Comparison of ENCODE assay signal across 1 cellular context in the genomic region with DNA sequence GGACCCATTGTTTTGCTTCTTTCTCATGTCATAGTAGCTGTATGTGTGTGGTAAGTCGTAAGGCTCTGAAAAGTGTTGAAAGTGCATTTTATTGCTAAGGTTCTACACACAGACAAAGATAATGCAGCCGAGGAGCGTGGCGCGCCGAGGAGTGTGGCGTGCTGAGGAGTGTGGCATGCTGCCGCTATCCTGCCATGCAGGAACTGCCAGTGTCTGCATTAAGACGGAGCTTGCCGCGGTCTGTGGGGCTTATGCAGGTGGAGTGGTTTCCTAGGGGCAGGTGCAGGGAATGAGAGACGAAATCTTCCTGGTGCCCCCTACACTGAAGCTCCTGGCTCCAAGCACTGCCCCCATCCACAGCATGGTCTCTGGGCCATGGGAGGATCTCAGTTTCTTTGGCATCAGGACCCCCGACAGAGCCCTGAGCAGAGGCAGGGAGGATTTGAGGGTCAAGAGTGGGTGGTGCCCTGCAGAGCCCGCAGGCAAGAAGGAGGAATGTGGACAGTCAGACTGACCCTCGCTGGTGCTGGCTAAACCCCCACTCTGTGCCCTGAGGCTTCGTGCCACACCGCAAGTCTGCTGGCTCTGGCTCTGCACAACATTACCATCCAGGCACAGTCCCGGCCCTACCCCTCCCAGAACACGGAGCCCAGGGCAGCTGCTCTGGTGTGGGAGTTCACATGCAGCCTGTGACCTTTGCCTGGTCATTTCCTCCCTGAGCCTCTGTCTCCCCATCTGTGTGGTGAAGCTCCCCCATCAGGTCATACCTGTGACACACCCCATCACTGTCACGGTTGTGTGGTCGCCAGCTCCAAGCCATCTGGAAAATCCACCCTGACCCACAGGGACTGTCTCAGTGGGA.
TF ChIP-seq lines count a peak whose summit lies in the region.

No MANE protein-coding gene starts in this region.

TF ChIP-seq in IMR-90, 13 proteins besides CTCF, POLR2A, EP300 and RAD21:
- no peak for TF ChIP-seq BHLHE40 (IDR thresholded peaks at IDR 0.05; ENCODE audit: low read depth, low read length)
- TF ChIP-seq RFX5 (IDR thresholded peaks at IDR 0.05; ENCODE audit: low read depth, low read length) = no peak
- TF ChIP-seq MXI1 (IDR thresholded peaks at IDR 0.05; ENCODE audit: borderline replicate concordance, low read depth, low read length) = no peak
- TF ChIP-seq CHD1 (IDR thresholded peaks at IDR 0.05; ENCODE audit: low read depth, low read length) = no peak
- TF ChIP-seq, protein P1, sequence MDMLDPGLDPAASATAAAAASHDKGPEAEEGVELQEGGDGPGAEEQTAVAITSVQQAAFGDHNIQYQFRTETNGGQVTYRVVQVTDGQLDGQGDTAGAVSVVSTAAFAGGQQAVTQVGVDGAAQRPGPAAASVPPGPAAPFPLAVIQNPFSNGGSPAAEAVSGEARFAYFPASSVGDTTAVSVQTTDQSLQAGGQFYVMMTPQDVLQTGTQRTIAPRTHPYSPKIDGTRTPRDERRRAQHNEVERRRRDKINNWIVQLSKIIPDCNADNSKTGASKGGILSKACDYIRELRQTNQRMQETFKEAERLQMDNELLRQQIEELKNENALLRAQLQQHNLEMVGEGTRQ (IDR thresholded peaks at IDR 0.05; ENCODE audit: low read depth, low read length) = no peak
- no peak for TF ChIP-seq SMC3 (IDR thresholded peaks at IDR 0.05; ENCODE audit: low read depth, low read length)
- TF ChIP-seq MAZ (IDR thresholded peaks at IDR 0.05; ENCODE audit: borderline replicate concordance, low read depth, low read length) = no peak
- no peak for TF ChIP-seq CEBPB (IDR thresholded peaks at IDR 0.05; ENCODE audit: low read depth, low read length)
- TF ChIP-seq NFE2L2 (IDR thresholded peaks at IDR 0.05; ENCODE audit: low read depth, low read length) = no peak
- TF ChIP-seq MAFK (IDR thresholded peaks at IDR 0.05; ENCODE audit: low read depth, low read length) = no peak
- TF ChIP-seq, protein P2, sequence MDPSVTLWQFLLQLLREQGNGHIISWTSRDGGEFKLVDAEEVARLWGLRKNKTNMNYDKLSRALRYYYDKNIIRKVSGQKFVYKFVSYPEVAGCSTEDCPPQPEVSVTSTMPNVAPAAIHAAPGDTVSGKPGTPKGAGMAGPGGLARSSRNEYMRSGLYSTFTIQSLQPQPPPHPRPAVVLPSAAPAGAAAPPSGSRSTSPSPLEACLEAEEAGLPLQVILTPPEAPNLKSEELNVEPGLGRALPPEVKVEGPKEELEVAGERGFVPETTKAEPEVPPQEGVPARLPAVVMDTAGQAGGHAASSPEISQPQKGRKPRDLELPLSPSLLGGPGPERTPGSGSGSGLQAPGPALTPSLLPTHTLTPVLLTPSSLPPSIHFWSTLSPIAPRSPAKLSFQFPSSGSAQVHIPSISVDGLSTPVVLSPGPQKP (IDR thresholded peaks at IDR 0.05; ENCODE audit: borderline replicate concordance, low read depth, low read length) = no peak
